ENCODE assay signal across 14 cellular contexts in the genomic region with DNA sequence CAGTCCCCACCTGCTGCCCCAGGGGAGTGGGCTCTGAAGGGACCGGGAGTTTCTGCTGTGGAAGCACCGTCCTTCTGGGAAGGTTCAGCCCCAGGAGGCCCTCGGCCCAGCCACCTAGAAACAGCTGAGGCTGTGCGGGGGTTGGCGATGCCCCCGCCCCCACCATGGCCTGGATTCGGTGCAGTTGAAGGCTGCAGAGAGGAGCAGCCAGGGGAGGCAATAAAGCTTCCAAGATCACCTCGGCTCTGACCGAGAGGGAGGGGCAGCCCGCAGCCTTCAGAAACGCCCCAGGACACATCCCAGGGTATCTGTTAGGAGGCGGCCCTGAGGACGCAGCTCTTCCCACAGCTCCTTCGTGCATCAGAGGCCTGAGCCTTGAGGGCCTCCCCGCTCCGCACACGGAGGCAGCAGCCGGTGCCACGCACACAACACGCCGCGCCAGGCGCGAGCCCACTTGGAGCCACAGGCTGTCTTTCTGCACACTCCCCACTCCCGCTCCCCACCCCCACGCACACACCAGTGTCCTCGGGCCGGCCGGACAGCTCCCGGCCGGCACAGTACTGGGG. TPM values are rescaled to one million over a fixed set of nuclear protein-coding genes. Genes with fewer than 3 reads are reported as not detected.
DNase-seq lines count a peak whose midpoint lies in the region; ATAC-seq and TF ChIP-seq lines count a peak whose summit lies in the region.
"Had no signal": no experiment of that assay in that cellular context is flagged by ENCODE, and none has a peak within 500 bp of the region (broad histone marks: within the 10 kb centered on the region; RNA-seq: fewer than 3 reads in every experiment).

No MANE protein-coding gene starts in this region.

- peak overlapping the region; percentile 45 for H3K4me3 Mint-ChIP-seq in CD4-positive, alpha-beta T cell

- no peak for DNase-seq in CD4-positive, alpha-beta T cell
- DNase-seq in PC-3 (peak; percentile 4), iPS DF 6.9 (ENCODE audit: low read depth, low spot score) (no peak), omental fat pad (ENCODE audit: low spot score) (peak; percentile 19), NCI-H446 (lab: John Stamatoyannopoulos, UW) (no peak), NOMO-1 (lab: John Stamatoyannopoulos, UW; ENCODE audit: unreplicated experiment in 2 of 2) (no peak), HEK293T (ENCODE audit: extremely low spot score) (no peak)
- DNase-seq: immature natural killer cell; NCI-H1105; NCI-H510A treated with DMSO at 0.1 percent for 48 hours; pancreas; SIG-M5; stimulated activated naive CD4-positive, alpha-beta T cell had no signal

- TF ChIP-seq CTCF in CD4-positive, alpha-beta T cell (IDR thresholded peaks at IDR 0.05), result no peak
- TF ChIP-seq CTCF in PC-3 (conservative IDR thresholded peaks at IDR 0.05; ENCODE audit: low read depth, low read length) (no peak), omental fat pad (IDR thresholded peaks at IDR 0.05) (no peak)

- H3K79me2 ChIP-seq in PC-3 (ENCODE audit: low read length), result no peaks in the 10 kb centered on the region

- CTCF ChIA-PET in CD4-positive, alpha-beta T cell (lab: Charles Lee), result no interaction called here
- CTCF ChIA-PET in PC-3 (lab: Charles Lee) (no interaction called here), HEK293T (lab: Yijun Ruan, JAX) (no interaction called here)

- H3K36me3 Mint-ChIP-seq in CD4-positive, alpha-beta T cell (ENCODE audit: low read depth), result no peaks in the 10 kb centered on the region
- H3K36me3 Mint-ChIP-seq: immature natural killer cell had no signal

- no peak overlapping the region for H3K9ac ChIP-seq in PC-3 (ENCODE audit: low read length)

- no peaks in the 10 kb centered on the region; the same call in 1 of the 2 replicates for H3K4me1 ChIP-seq in PC-3 (ENCODE audit: insufficient read depth, low read length)
- peaks cover 7% of the 10 kb centered on the region; the same call in 1 of the 2 replicates for H3K4me1 ChIP-seq in iPS DF 6.9 (ENCODE audit: control insufficient read depth, insufficient read depth, low read length)

- BruUV-seq in PC-3 (replicated peaks; lab: Mats Ljungman, UMichigan), result no TSS peak

- H3K9me2 ChIP-seq in PC-3 (replicated peaks; ENCODE audit: low read length), result no peaks in the 10 kb centered on the region

- H4K20me1 ChIP-seq in PC-3 (ENCODE audit: low read length), result no peaks in the 10 kb centered on the region

- POLR2A ChIA-PET in CD4-positive, alpha-beta T cell (lab: Charles Lee), result no interaction called here
- POLR2A ChIA-PET in PC-3 (lab: Charles Lee; ENCODE audit: unreplicated experiment), result interaction anchor here (0.5 kb wide), 1 partner anchor 157 kb away, joined by 4 read pairs; no protein-coding TSS in a partner anchor
- POLR2A ChIA-PET in HEK293T (lab: Yijun Ruan, JAX), result no interaction called here

- no peak overlapping the region; the same call in 1 of the 2 replicates for H3K4me3 ChIP-seq in PC-3 (ENCODE audit: low read length)
- H3K4me3 ChIP-seq in iPS DF 6.9 (ENCODE audit: low read length), result peak overlapping the region; percentile 48; the same call in 1 of the 2 replicates

- no peak overlapping the region for H3K27ac ChIP-seq in CD4-positive, alpha-beta T cell (ENCODE audit: low read depth, low read length)
- H3K27ac ChIP-seq in PC-3 (ENCODE audit: low read length), result no peak overlapping the region
- no peak overlapping the region for H3K27ac ChIP-seq in iPS DF 6.9 (ENCODE audit: low read length)
- H3K27ac ChIP-seq: pancreas had no signal

- H3K36me3 ChIP-seq in PC-3 (ENCODE audit: low read depth, low read length) (no peaks in the 10 kb centered on the region), iPS DF 6.9 (ENCODE audit: control insufficient read depth, insufficient read depth, low read length) (no peaks in the 10 kb centered on the region; the same call in 1 of the 2 replicates)
- H3K36me3 ChIP-seq: pancreas had no signal

- H3K27me3 Mint-ChIP-seq in CD4-positive, alpha-beta T cell, result peaks cover 34% of the 10 kb centered on the region

- no peak overlapping the region for H2AFZ ChIP-seq in PC-3 (ENCODE audit: low read length)

- WGBS in iPS DF 6.9 (ENCODE audit: insufficient coverage, insufficient read length), result no CpG with 5 or more reads among the region's 31 CpGs

- no peak for ATAC-seq in CD4-positive, alpha-beta T cell (ENCODE audit: poor library complexity)
- peak; percentile 29; the same call in 1 of the 2 replicates for ATAC-seq in PC-3
- ATAC-seq in omental fat pad (ENCODE audit: low FRiP score), result no peak
- no peak for ATAC-seq in esophagus mucosa
- ATAC-seq: pancreas had no signal

- no peaks in the 10 kb centered on the region for H3K9me3 ChIP-seq in CD4-positive, alpha-beta T cell (ENCODE audit: control insufficient read depth, low read length)
- H3K9me3 ChIP-seq in PC-3 (ENCODE audit: low read length) (no peaks in the 10 kb centered on the region), iPS DF 6.9 (ENCODE audit: control insufficient read depth, insufficient read depth, low read length) (no peaks in the 10 kb centered on the region)
- H3K9me3 ChIP-seq: pancreas had no signal

- H3K4me1 Mint-ChIP-seq in CD4-positive, alpha-beta T cell (ENCODE audit: low read depth), result no peaks in the 10 kb centered on the region
- H3K4me1 Mint-ChIP-seq: immature natural killer cell had no signal

- H3F3A ChIP-seq in PC-3 (ENCODE audit: low read length, unreplicated experiment), result no peaks in the 10 kb centered on the region

- H3K9me3 Mint-ChIP-seq in CD4-positive, alpha-beta T cell, result no peaks in the 10 kb centered on the region

- peak overlapping the region; percentile 60 for H3K4me2 ChIP-seq in PC-3 (ENCODE audit: low read length)

- intact Hi-C loops in CD4-positive, alpha-beta T cell (cut with DNase I, micrococcal nuclease), result no loop called here
- intact Hi-C loops in PC-3 (cut with micrococcal nuclease), result no loop called here

- no peak overlapping the region for H3K27ac Mint-ChIP-seq in CD4-positive, alpha-beta T cell
- H3K27ac Mint-ChIP-seq: immature natural killer cell had no signal

- H3K27me3 ChIP-seq in CD4-positive, alpha-beta T cell (ENCODE audit: control insufficient read depth, insufficient read depth, low read length), result peaks cover 31% of the 10 kb centered on the region
- H3K27me3 ChIP-seq in PC-3 (ENCODE audit: low read length) (peaks cover 14% of the 10 kb centered on the region), iPS DF 6.9 (ENCODE audit: control insufficient read depth, insufficient read depth, low read length) (no peaks in the 10 kb centered on the region)

TF ChIP-seq in HEK293T, 16 proteins besides CTCF, POLR2A, EP300 and RAD21:
- no peak for TF ChIP-seq LEF1 (IDR thresholded peaks at IDR 0.05; ENCODE audit: borderline replicate concordance)
- no peak for TF ChIP-seq L3MBTL2 (conservative IDR thresholded peaks at IDR 0.05)
- no peak for TF ChIP-seq SP1 (IDR thresholded peaks at IDR 0.05)
- TF ChIP-seq NFRKB (IDR thresholded peaks at IDR 0.05), result no peak
- no peak for TF ChIP-seq CTBP1 (IDR thresholded peaks at IDR 0.05; ENCODE audit: borderline replicate concordance)
- TF ChIP-seq FOXA1 (IDR thresholded peaks at IDR 0.05), result no peak
- no peak for TF ChIP-seq ELF4 (IDR thresholded peaks at IDR 0.05)

RNA-seq across cellular contexts. Expression of a gene that starts 1.6 kb away (rescaled TPM):
- total RNA-seq in CD4-positive, alpha-beta T cell, result not detected
- not detected in 2 replicates for total RNA-seq in PC-3 (2014; rRNA removed)
- 1 to 10 TPM in 3 of 4 donors, under 1 TPM in 1; 0.16 to 7.7 (median 1.7) TPM for total RNA-seq in omental fat pad
- 3.8 TPM for total RNA-seq in esophagus mucosa

Comparison
In these comparisons a context has a peak if more than half of its experiments do, and no peak if none do; other contexts are left out.
1. DNase-seq: peak in PC-3 (single experiment) and omental fat pad (single experiment); none in CD4-positive, alpha-beta T cell (0 of 10), iPS DF 6.9 (single experiment), NCI-H446 (0 of 2), NOMO-1 (0 of 2) and HEK293T (single experiment).